Comparison of ENCODE assay signal across 10 cellular contexts in genomic region chr2:6772366-6772710, GRCh38.
DNase-seq lines count a peak whose midpoint lies in the region; ATAC-seq and TF ChIP-seq lines count a peak whose summit lies in the region.
"Had no signal": no experiment of that assay in that cellular context is flagged by ENCODE, and none has a peak within 500 bp of the region (broad histone marks: within the 10 kb centered on the region; RNA-seq: fewer than 3 reads in every experiment).

No MANE protein-coding gene starts in this region.

- H3K9me3 Mint-ChIP-seq in Calu3 (ENCODE audit: low read depth, unreplicated experiment) = no peaks in the 10 kb centered on the region

- H3K9ac ChIP-seq in IMR-90 (ENCODE audit: low read depth, low read length) = no peak overlapping the region

- no peaks in the 10 kb centered on the region for H3K36me3 Mint-ChIP-seq in Calu3 (ENCODE audit: insufficient read depth, unreplicated experiment)

- H3K27me3 Mint-ChIP-seq in Calu3 (ENCODE audit: unreplicated experiment) = peaks cover 42% of the 10 kb centered on the region

- no peak for TF ChIP-seq RAD21 in IMR-90 (IDR thresholded peaks at IDR 0.05; ENCODE audit: low read length)

- no peaks in the 10 kb centered on the region for H4K20me1 ChIP-seq in IMR-90 (ENCODE audit: insufficient read depth, low read length)

- H3K4me3 ChIP-seq in IMR-90 (ENCODE audit: insufficient read depth, low read depth, low read length) = no peak overlapping the region

- H3K9me3 ChIP-seq in IMR-90 (ENCODE audit: control insufficient read depth, insufficient read depth, low read length) = no peaks in the 10 kb centered on the region

- H3K23ac ChIP-seq in IMR-90 (ENCODE audit: low read depth, low read length) = no peak overlapping the region

- H2BK5ac ChIP-seq in IMR-90 (ENCODE audit: low read depth, low read length, poor library complexity, severe bottlenecking) = no peak overlapping the region

- H2AK5ac ChIP-seq in IMR-90 (ENCODE audit: low read depth, low read length) = no peak overlapping the region

- H3K4me3 Mint-ChIP-seq in Calu3 (ENCODE audit: low read depth, unreplicated experiment) = peak overlapping the region; percentile 39

- no peak overlapping the region for H3K4me2 ChIP-seq in IMR-90 (ENCODE audit: low read depth, low read length)

- H4K8ac ChIP-seq in IMR-90 (ENCODE audit: low read depth in 2 of 2, low read length in 2 of 2) = no peak overlapping the region

- dilution Hi-C loops in IMR-90 (cut with HindIII; ENCODE audit: low sequenced_read_pairs, unreplicated experiment) = no loop called here

- no TSS peak for BruUV-seq in Calu3 (replicated peaks; lab: Mats Ljungman, UMichigan)
- no TSS peak for BruUV-seq in IMR-90 (replicated peaks; lab: Mats Ljungman, UMichigan)

- no peaks in the 10 kb centered on the region for H3K4me1 ChIP-seq in IMR-90 (ENCODE audit: control insufficient read depth, insufficient read depth, low read length)

- no peak overlapping the region for H4K91ac ChIP-seq in IMR-90 (ENCODE audit: insufficient read depth, low read depth, low read length)

- intact Hi-C loops in Calu3 (cut with micrococcal nuclease; ENCODE audit: unreplicated experiment) = loop anchor here (2.0 kb wide), 1 partner anchor 420 kb away; no protein-coding TSS in a partner anchor
- intact Hi-C loops in IMR-90 (cut with micrococcal nuclease) = loop anchor here (2.0 to 10.0 kb wide), 3 partner anchors 588 to 1078 kb away; no protein-coding TSS in a partner anchor

- no peak overlapping the region for H3K14ac ChIP-seq in IMR-90 (replicated peaks; ENCODE audit: low read depth, low read length)

- in situ Hi-C loops in IMR-90 (cut with MboI; ENCODE audit: low sequenced_read_pairs) = no loop called here
- in situ Hi-C loops in ACHN (cut with HindIII; ENCODE audit: low pct_ligation_motif_present, low pct_unique_long_range_greater_than_20kb, low sequenced_read_pairs) = no loop called here

- TF ChIP-seq CTCF in Calu3 (IDR thresholded peaks at IDR 0.05; ENCODE audit: unreplicated experiment) = no peak
- TF ChIP-seq CTCF in IMR-90 (conservative IDR thresholded peaks at IDR 0.05; ENCODE audit: low read depth, low read length) = no peak

- H3K27ac Mint-ChIP-seq in Calu3 (ENCODE audit: unreplicated experiment) = no peak overlapping the region

- H3K4me1 Mint-ChIP-seq in Calu3 (ENCODE audit: low read depth, unreplicated experiment) = no peaks in the 10 kb centered on the region

- no peaks in the 10 kb centered on the region for H3K36me3 ChIP-seq in IMR-90 (ENCODE audit: control insufficient read depth, insufficient read depth, low read length)

- no peak overlapping the region for H2BK15ac ChIP-seq in IMR-90 (ENCODE audit: low read depth, low read length)

- H3K4ac ChIP-seq in IMR-90 (ENCODE audit: low read depth, low read length) = no peak overlapping the region; the same call in 1 of the 2 replicates

- no peaks in the 10 kb centered on the region for H3K9me1 ChIP-seq in IMR-90 (ENCODE audit: insufficient read depth, low read length)

- H2BK20ac ChIP-seq in IMR-90 (ENCODE audit: low read depth, low read length) = no peak overlapping the region

- no peak overlapping the region for H3K27ac ChIP-seq in IMR-90 (ENCODE audit: insufficient read depth, low read length)

- DNase-seq in Calu3 (no peak), IMR-90 (peak; percentile 7), SW480 (ENCODE audit: low spot score) (peak; percentile 43), left kidney (ENCODE audit: low read depth, low spot score) (peak; percentile 83), inferior parietal cortex (ENCODE audit: extremely low spot score) (no peak), ACHN (no peak), HPDE6-E6E7 (ENCODE audit: extremely low spot score) (no peak), NCI-H1092 (lab: John Stamatoyannopoulos, UW) (no peak)
- DNase-seq: NCI-H226; stimulated activated naive CD8-positive, alpha-beta T cell treated with anti-CD3 and anti-CD28 coated beads, Interleukin-15, Interleukin-2, amounts not matched to agents 100 U/mL and 50 U/mL, for 24 hours had no signal

- CTCF ChIA-PET in Calu3 (lab: Charles Lee) (interaction anchor here (0.6 kb wide), 1 partner anchor 1436 kb away, joined by 3 read pairs; no protein-coding TSS in a partner anchor), IMR-90 (lab: Yijun Ruan, JAX) (interaction anchor here (0.6 to 1.5 kb wide), 9 partner anchors 21 to 595 kb away, joined by 3 to 9 read pairs (median 3); no protein-coding TSS in a partner anchor)

- no peaks in the 10 kb centered on the region; the same call in 1 of the 2 replicates for H3K27me3 ChIP-seq in IMR-90 (ENCODE audit: control insufficient read depth, insufficient read depth, low read length)

- no peak overlapping the region for H4K5ac ChIP-seq in IMR-90 (ENCODE audit: low read depth, low read length)

- no peak for TF ChIP-seq POLR2A in IMR-90 (IDR thresholded peaks at IDR 0.05; ENCODE audit: low read depth, low read length)

- no peak overlapping the region for H3K56ac ChIP-seq in IMR-90 (ENCODE audit: extremely low read depth, insufficient read depth, low read length)

- H3K18ac ChIP-seq in IMR-90 (ENCODE audit: low read depth, low read length) = no peak overlapping the region

- WGBS in IMR-90 (ENCODE audit: extremely low coverage in 2 of 2, insufficient read length in 1 of 2), 2 experiments = no CpG with 5 or more reads among the region's 7 CpGs

- H2BK120ac ChIP-seq in IMR-90 (ENCODE audit: low read depth, low read length) = peak overlapping the region; percentile 5

- H3K79me1 ChIP-seq in IMR-90 (ENCODE audit: low read depth in 1 of 2, low read length in 2 of 2) = no peaks in the 10 kb centered on the region

- peak overlapping the region; percentile 76 for H2AFZ ChIP-seq in IMR-90 (replicated peaks; ENCODE audit: low read length, poor library complexity)

- POLR2A ChIA-PET in IMR-90 (lab: Charles Lee; ENCODE audit: unreplicated experiment) = no interaction called here

- H2AK9ac ChIP-seq in IMR-90 (replicated peaks; ENCODE audit: low read depth, low read length, poor library complexity) = no peak overlapping the region

- peak; percentile 48 for ATAC-seq in IMR-90 (ENCODE audit: low read depth)

TF ChIP-seq in IMR-90, 13 proteins besides CTCF, POLR2A, EP300 and RAD21:
- TF ChIP-seq SMC3 (IDR thresholded peaks at IDR 0.05; ENCODE audit: low read depth, low read length) = no peak
- no peak for TF ChIP-seq MAZ (IDR thresholded peaks at IDR 0.05; ENCODE audit: borderline replicate concordance, low read depth, low read length)
- no peak for TF ChIP-seq RFX5 (IDR thresholded peaks at IDR 0.05; ENCODE audit: low read depth, low read length)
- TF ChIP-seq BHLHE40 (IDR thresholded peaks at IDR 0.05; ENCODE audit: low read depth, low read length) = no peak
- TF ChIP-seq MAFK (IDR thresholded peaks at IDR 0.05; ENCODE audit: low read depth, low read length) = no peak
- TF ChIP-seq FOS (IDR thresholded peaks at IDR 0.05; ENCODE audit: low read depth, low read length) = no peak
- no peak for TF ChIP-seq CEBPB (IDR thresholded peaks at IDR 0.05; ENCODE audit: low read depth, low read length)
- no peak for TF ChIP-seq USF2 (IDR thresholded peaks at IDR 0.05; ENCODE audit: low read depth, low read length)
- TF ChIP-seq ELK1 (IDR thresholded peaks at IDR 0.05; ENCODE audit: borderline replicate concordance, low read depth, low read length) = no peak
- no peak for TF ChIP-seq CHD1 (IDR thresholded peaks at IDR 0.05; ENCODE audit: low read depth, low read length)
- TF ChIP-seq MXI1 (IDR thresholded peaks at IDR 0.05; ENCODE audit: borderline replicate concordance, low read depth, low read length) = no peak
- TF ChIP-seq NFE2L2 (IDR thresholded peaks at IDR 0.05; ENCODE audit: low read depth, low read length) = no peak
- no peak for TF ChIP-seq RCOR1 (IDR thresholded peaks at IDR 0.05; ENCODE audit: insufficient replicate concordance, low read length)

Comparison
In these comparisons a context has a peak if more than half of its experiments do, and no peak if none do; other contexts are left out.
1. DNase-seq: peak in IMR-90 (single experiment), SW480 (single experiment) and left kidney (single experiment); none in Calu3 (single experiment), inferior parietal cortex (single experiment), ACHN (single experiment), HPDE6-E6E7 (single experiment) and NCI-H1092 (single experiment).